ENCODE assay signal across 19 cellular contexts in genomic region chr22:23274891-23275694, GRCh38.
DNase-seq lines count a peak whose midpoint lies in the region; ATAC-seq, FAIRE-seq and TF ChIP-seq lines count a peak whose summit lies in the region.
"Had no signal": no experiment of that assay in that cellular context is flagged by ENCODE, and none has a peak within 500 bp of the region (broad histone marks: within the 10 kb centered on the region; RNA-seq: fewer than 3 reads in every experiment).

No MANE protein-coding gene starts in this region.

- peaks cover 0 to 7% (median 0%) of the 10 kb centered on the region in 11 experiments; a peak in 1 of 22 replicates for H3K27me3 ChIP-seq in BLaER1 treated with 17β-estradiol and CSF1 and Interleukin-3, amounts not matched to agents 10 nM and 100 nM

- TF ChIP-seq POLR2A in H54 (IDR thresholded peaks at IDR 0.05; ENCODE audit: low read depth, low read length), result 0 out of 2 replicates have a peak, but pooled peaks have one; percentile 4

- peaks cover 0 to 91% (median 64%) of the 10 kb centered on the region in 11 experiments; a peak in 19 of 22 replicates for H4K20me1 ChIP-seq in BLaER1 treated with 17β-estradiol and CSF1 and Interleukin-3, amounts not matched to agents 10 nM and 100 nM

- H3K4me3 ChIP-seq in BLaER1 treated with 17β-estradiol and CSF1 and Interleukin-3, amounts not matched to agents 10 nM and 100 nM, result no peak overlapping the region
- H3K4me3 ChIP-seq: A549 had no signal

- H3K4me2 ChIP-seq in BLaER1 treated with 17β-estradiol and CSF1 and Interleukin-3, amounts not matched to agents 10 nM and 100 nM, result peak overlapping the region in 7 of 11 experiments; percentile 55 to 75 (median 67); a peak in 11 of 22 replicates
- H3K4me2 ChIP-seq: A549, SK-N-SH had no signal

- H3K27ac Mint-ChIP-seq in memory B cell, result peak overlapping the region; percentile 77
- H3K27ac Mint-ChIP-seq: CD8-positive, alpha-beta T cell; IgD-negative memory B cell had no signal

- H3K36me3 Mint-ChIP-seq in memory B cell, result peaks cover 18% of the 10 kb centered on the region

- H3K4me1 ChIP-seq in BLaER1 treated with 17β-estradiol and CSF1 and Interleukin-3, amounts not matched to agents 10 nM and 100 nM, result peaks cover 13 to 92% (median 75%) of the 10 kb centered on the region in 10 experiments

- FAIRE-seq in H54 (lab: Jason Lieb, UNC), result no peak
- FAIRE-seq: A549 had no signal

- no peaks in the 10 kb centered on the region for H3K9me3 Mint-ChIP-seq in memory B cell
- H3K9me3 Mint-ChIP-seq: CD8-positive, alpha-beta T cell; H9; IgD-negative memory B cell had no signal

- H3K9me3 ChIP-seq in BLaER1 treated with 17β-estradiol and CSF1 and Interleukin-3, amounts not matched to agents 10 nM and 100 nM (replicated peaks in 1 of 11), result no peaks in the 10 kb centered on the region
- H3K9me3 ChIP-seq: A549, SK-N-SH had no signal

- no peak for ATAC-seq in memory B cell (ENCODE audit: low read depth)
- no peak for ATAC-seq in GM18868 (IDR thresholded peaks at IDR 0.05; ENCODE audit: unreplicated experiment)
- no peak for ATAC-seq in activated CD4-positive, CD25-positive, alpha-beta regulatory T cell treated with anti-CD3 and anti-CD28 coated beads, Interleukin-2, amount 50 U/mL, for 24 hours
- ATAC-seq: A549; CD8-positive, alpha-beta T cell had no signal

- peaks cover 17% of the 10 kb centered on the region for H3K4me1 Mint-ChIP-seq in memory B cell

- H3K36me3 ChIP-seq in BLaER1 treated with 17β-estradiol and CSF1 and Interleukin-3, amounts not matched to agents 10 nM and 100 nM, result peaks cover 30 to 93% (median 76%) of the 10 kb centered on the region in 11 experiments

- no peak overlapping the region for H3K4me3 Mint-ChIP-seq in memory B cell
- H3K4me3 Mint-ChIP-seq: CD8-positive, alpha-beta T cell; H9 had no signal

- no peak overlapping the region for H3K27ac ChIP-seq in BLaER1 treated with 17β-estradiol and CSF1 and Interleukin-3, amounts not matched to agents 10 nM and 100 nM
- H3K27ac ChIP-seq in caudate nucleus (ENCODE audit: low read depth, low read length), result peak overlapping the region; percentile 52
- H3K27ac ChIP-seq: A549 had no signal

- H3K9ac ChIP-seq in BLaER1 treated with 17β-estradiol and CSF1 and Interleukin-3, amounts not matched to agents 10 nM and 100 nM, result 0 out of 22 replicates have a peak overlapping the region, but pooled peaks of 1 of the 11 experiments have one; percentile 9
- H3K9ac ChIP-seq: SK-N-SH had no signal

- DNase-seq in H54 (ENCODE audit: insufficient read length, low spot score), result no peak
- DNase-seq in caudate nucleus (lab: John Stamatoyannopoulos, UW), result no peak
- DNase-seq in memory B cell (ENCODE audit: low spot score in 2 of 2), result no peak
- no peak for DNase-seq in SKM-1 treated with dmso at 0.1 percent for 144 hours (lab: John Stamatoyannopoulos, UW; ENCODE audit: unreplicated experiment)
- DNase-seq: CD8-positive, alpha-beta T cell; DMS79 treated with DMSO at 0.1 percent for 48 hours; H9; NCI-H1105 treated with DMSO at 0.1 percent for 48 hours; NCI-H1694; NCI-H2081 treated with DMSO at 0.1 percent for 48 hours; NCI-H510A; NCI-H774; SHP77 treated with DMSO at 0.1 percent for 48 hours; SK-N-SH had no signal

- peaks cover 3% of the 10 kb centered on the region for H3K27me3 Mint-ChIP-seq in memory B cell
